In genomic region chr2:237305579-237305978, GRCh38 we compare ENCODE assay signal across 16 cellular contexts.
DNase-seq lines count a peak whose midpoint lies in the region; ATAC-seq, FAIRE-seq and TF ChIP-seq lines count a peak whose summit lies in the region.
"Had no signal": no experiment of that assay in that cellular context is flagged by ENCODE, and none has a peak within 500 bp of the region (broad histone marks: within the 10 kb centered on the region; RNA-seq: fewer than 3 reads in every experiment).

No MANE protein-coding gene starts in this region.

- H3K27ac ChIP-seq in brain microvascular endothelial cell (peak overlapping the region; percentile 46), mesenchymal stem cell (ENCODE audit: low read length, poor library complexity, severe bottlenecking) (peak overlapping the region; percentile 67), left lung (no peak overlapping the region)

- no peak overlapping the region for H4K8ac ChIP-seq in mesenchymal stem cell (ENCODE audit: low read length)

- ATAC-seq in left lung (no peak), HG03159 (IDR thresholded peaks at IDR 0.05; ENCODE audit: unreplicated experiment) (no peak), HG03097 (IDR thresholded peaks at IDR 0.05; ENCODE audit: low FRiP score, unreplicated experiment) (no peak)

- no peak overlapping the region for H4K91ac ChIP-seq in mesenchymal stem cell (ENCODE audit: low read length)

- DNase-seq in HTR-8/SVneo (ENCODE audit: insufficient read length, low spot score) (no peak), brain microvascular endothelial cell (no peak), mesenchymal stem cell (no peak), A172 (ENCODE audit: low spot score) (no peak), left lung (no peak)
- DNase-seq: COR-L47, Kasumi-1, NCI-H1092, NCI-H1694, NCI-H2081 treated with DMSO at 0.1 percent for 48 hours, SHP77, T-helper 1 cell had no signal

- H3K14ac ChIP-seq in mesenchymal stem cell (ENCODE audit: low read length in 2 of 2): no peak overlapping the region

- peak overlapping the region in 1 of 2 experiments; percentile 85 for H3K4ac ChIP-seq in mesenchymal stem cell (ENCODE audit: low read depth in 1 of 2, low read length in 2 of 2)

- H2BK15ac ChIP-seq in mesenchymal stem cell (ENCODE audit: low read depth, poor library complexity, severe bottlenecking): no peak overlapping the region

- H2BK5ac ChIP-seq in mesenchymal stem cell (ENCODE audit: low read depth, low read length, poor library complexity, severe bottlenecking): peak overlapping the region; percentile 48

- peak overlapping the region; percentile 54 for H2AK5ac ChIP-seq in mesenchymal stem cell (ENCODE audit: low read length, severe bottlenecking)

- H3K79me1 ChIP-seq in mesenchymal stem cell (replicated peaks; ENCODE audit: low read length, poor library complexity, severe bottlenecking): no peaks in the 10 kb centered on the region

- peak overlapping the region; percentile 88 to 99 for H2BK12ac ChIP-seq in mesenchymal stem cell (ENCODE audit: low read length in 2 of 2)

- peak; percentile 55 for FAIRE-seq in HTR-8/SVneo (lab: Jason Lieb, UNC)
- FAIRE-seq: G401.6 had no signal

- H3K18ac ChIP-seq in mesenchymal stem cell (ENCODE audit: low read depth in 1 of 2, low read length in 2 of 2): peak overlapping the region; percentile 79 to 82

- H3K9me3 ChIP-seq in mesenchymal stem cell (ENCODE audit: control insufficient read depth, low read length) (peaks cover 4% of the 10 kb centered on the region), left lung (peaks cover 0 to 7% of the 10 kb centered on the region in 2 donors)

- no peak overlapping the region for H2AFZ ChIP-seq in mesenchymal stem cell (ENCODE audit: low read depth, low read length)

- H3K4me1 ChIP-seq in mesenchymal stem cell (ENCODE audit: control insufficient read depth, insufficient read depth, low read depth, low read length) (peaks cover 17% of the 10 kb centered on the region), left lung (no peaks in the 10 kb centered on the region)

- H3K27me3 ChIP-seq in brain microvascular endothelial cell (replicated peaks) (no peaks in the 10 kb centered on the region), mesenchymal stem cell (ENCODE audit: control insufficient read depth in 1 of 2, insufficient read depth in 1 of 2, low read length in 2 of 2) (no peaks in the 10 kb centered on the region), left lung (no peaks in the 10 kb centered on the region)
- H3K27me3 ChIP-seq: MG63 had no signal

- no peak for TF ChIP-seq CTCF in brain microvascular endothelial cell (IDR thresholded peaks at IDR 0.05; ENCODE audit: low read depth, low read length, missing control alignments)
- TF ChIP-seq CTCF in left lung (IDR thresholded peaks at IDR 0.05): no peak

- no peak overlapping the region for H3K4me3 ChIP-seq in brain microvascular endothelial cell (ENCODE audit: low read depth, low read length)
- no peak overlapping the region for H3K4me3 ChIP-seq in mesenchymal stem cell (ENCODE audit: insufficient read depth in 1 of 2, low read depth in 1 of 2, low read length in 2 of 2)
- no peak overlapping the region for H3K4me3 ChIP-seq in left lung
- H3K4me3 ChIP-seq: MG63 had no signal

- no peak overlapping the region for H3K4me2 ChIP-seq in mesenchymal stem cell (ENCODE audit: low read length, poor library complexity, severe bottlenecking)

- H3K36me3 ChIP-seq in brain microvascular endothelial cell (replicated peaks) (no peaks in the 10 kb centered on the region), mesenchymal stem cell (ENCODE audit: control insufficient read depth in 1 of 2, insufficient read depth in 2 of 2, low read depth in 1 of 2, low read length in 2 of 2) (no peaks in the 10 kb centered on the region), left lung (no peaks in the 10 kb centered on the region)

- H3K9ac ChIP-seq in mesenchymal stem cell (ENCODE audit: low read length): no peak overlapping the region

- H3K23ac ChIP-seq in mesenchymal stem cell (ENCODE audit: low read length in 2 of 2): no peak overlapping the region

- in situ Hi-C loops in brain microvascular endothelial cell (cut with HindIII; ENCODE audit: low pct_ligation_motif_present, low sequenced_read_pairs): no loop called here

- intact Hi-C loops in left lung (cut with DNase I): no loop called here

- H2BK120ac ChIP-seq in mesenchymal stem cell (ENCODE audit: low read depth, low read length): peak overlapping the region; percentile 56

Comparison
In these comparisons a context has a peak if more than half of its experiments do, and no peak if none do; other contexts are left out.
1. H3K27ac ChIP-seq: peak in brain microvascular endothelial cell (single experiment) and mesenchymal stem cell (single experiment); none in left lung (0 of 2).